ENCODE assay signal across 30 cellular contexts in the genomic region with DNA sequence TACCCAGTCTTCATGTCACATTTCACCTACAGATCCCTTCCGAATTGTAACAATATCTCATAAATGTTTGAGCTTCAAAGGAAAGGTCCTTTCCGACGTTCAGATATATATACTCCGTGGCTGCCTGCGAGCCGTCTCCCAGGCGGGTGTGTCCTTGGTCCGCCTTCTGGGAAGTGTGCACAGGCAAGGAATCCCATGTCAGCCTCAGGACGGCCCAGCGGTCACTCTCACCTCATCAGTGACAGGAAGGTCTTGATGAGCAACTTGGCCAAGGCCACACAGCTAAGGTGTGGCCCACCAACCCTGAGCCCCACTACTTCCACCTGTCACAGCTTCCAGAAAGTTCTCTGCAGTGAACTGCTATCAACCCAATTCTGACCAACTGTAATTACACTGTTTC. TPM values are rescaled to one million over a fixed set of nuclear protein-coding genes. Genes with fewer than 3 reads are reported as not detected.
"Had no signal": no experiment of that assay in that cellular context is flagged by ENCODE, and none has a peak within 500 bp of the region (broad histone marks: within the 10 kb centered on the region; RNA-seq: fewer than 3 reads in every experiment).

No MANE protein-coding gene starts in this region.

- H3K27ac ChIP-seq: brain microvascular endothelial cell, KMS-11, WERI-Rb-1 had no signal

- H3K36me3 ChIP-seq: brain microvascular endothelial cell, WERI-Rb-1 had no signal

- DNase-seq: activated CD4-positive, alpha-beta T cell treated with anti-CD3 and anti-CD28 coated beads for 1 hour; activated CD4-positive, alpha-beta T cell treated with anti-CD3 and anti-CD28 coated beads for 48 hours; activated CD4-positive, alpha-beta T cell treated with anti-CD3 and anti-CD28 coated beads, Interleukin-2, amount 50 U/mL, for 48 hours; activated CD4-positive, CD25-positive, alpha-beta regulatory T cell; activated CD8-positive, alpha-beta memory T cell treated with anti-CD3 and anti-CD28 coated beads for 24 hours; activated CD8-positive, alpha-beta memory T cell treated with anti-CD3 and anti-CD28 coated beads, Interleukin-2, amount 10 ng/mL, durations not matched to agents 7 days and 5 days; activated CD8-positive, alpha-beta memory T cell treated with anti-CD3 and anti-CD28 coated beads, Interleukin-2, amount 50 U/mL, for 48 hours; activated gamma-delta T cell treated with Interleukin-2 at 50 U/mL for 16 hours; activated naive CD4-positive, alpha-beta T cell treated with anti-CD3 and anti-CD28 coated beads for 36 hours; activated naive CD8-positive, alpha-beta T cell treated with anti-CD3 and anti-CD28 coated beads for 36 hours; amniotic stem cell; brain microvascular endothelial cell; NCI-H1092 treated with DMSO at 0.1 percent for 48 hours; NCI-H1417; NCI-H146; NCI-H187 treated with DMSO at 0.1 percent for 48 hours; NCI-H2081; NCI-H2171 treated with DMSO at 0.1 percent for 48 hours; NCI-H226; NCI-H446 treated with DMSO at 0.1 percent for 48 hours; NCI-H524; SW 1271; T-helper 1 cell; T1000; WERI-Rb-1 had no signal

- H3K4me2 ChIP-seq: KMS-11 had no signal

- H3K9me3 Mint-ChIP-seq: activated naive CD8-positive, alpha-beta T cell treated with anti-CD3 and anti-CD28 coated beads for 36 hours; central memory CD8-positive, alpha-beta T cell had no signal

- H3K4me3 Mint-ChIP-seq: activated CD8-positive, alpha-beta memory T cell treated with anti-CD3 and anti-CD28 coated beads, Interleukin-2, amount 10 ng/mL, durations not matched to agents 7 days and 5 days; activated naive CD4-positive, alpha-beta T cell treated with anti-CD3 and anti-CD28 coated beads for 36 hours; activated naive CD8-positive, alpha-beta T cell treated with anti-CD3 and anti-CD28 coated beads for 36 hours; central memory CD8-positive, alpha-beta T cell had no signal

- H3K27me3 Mint-ChIP-seq: activated naive CD8-positive, alpha-beta T cell treated with anti-CD3 and anti-CD28 coated beads for 36 hours; central memory CD8-positive, alpha-beta T cell had no signal

- ATAC-seq: activated CD8-positive, alpha-beta memory T cell treated with anti-CD3 and anti-CD28 coated beads, Interleukin-2, amount 10 ng/mL, durations not matched to agents 7 days and 5 days; Panc1 had no signal

- H3K27me3 ChIP-seq: brain microvascular endothelial cell had no signal

- H3K27ac Mint-ChIP-seq: activated naive CD4-positive, alpha-beta T cell treated with anti-CD3 and anti-CD28 coated beads for 36 hours; activated naive CD8-positive, alpha-beta T cell treated with anti-CD3 and anti-CD28 coated beads for 36 hours had no signal

RNA-seq across cellular contexts. Expression of a gene that starts 15.1 kb away (rescaled TPM):
- total RNA-seq: M059J, RPMI7951 had no signal
